ENCODE assay signal across 39 cellular contexts in genomic region chr12:29929295-29929694, GRCh38.
"Had no signal": no experiment of that assay in that cellular context is flagged by ENCODE, and none has a peak within 500 bp of the region (broad histone marks: within the 10 kb centered on the region; RNA-seq: fewer than 3 reads in every experiment).

No MANE protein-coding gene starts in this region.

- H3K9me3 ChIP-seq: ascending aorta had no signal

- H3K36me3 Mint-ChIP-seq: activated CD8-positive, alpha-beta memory T cell treated with anti-CD3 and anti-CD28 coated beads, Interleukin-2, amount 10 ng/mL, durations not matched to agents 7 days and 5 days; activated naive CD4-positive, alpha-beta T cell treated with anti-CD3 and anti-CD28 coated beads, Interleukin-2, amount 10 ng/mL, durations not matched to agents 7 days and 5 days; activated naive CD4-positive, alpha-beta T cell treated with anti-CD3 and anti-CD28 coated beads, Interleukin-2, amount 50 U/mL, for 24 hours; activated naive CD8-positive, alpha-beta T cell; activated naive CD8-positive, alpha-beta T cell treated with anti-CD3 and anti-CD28 coated beads, Interleukin-2, amount 10 ng/mL, durations not matched to agents 7 days and 5 days; brain; WTC11 had no signal

- DNase-seq: activated CD4-positive, alpha-beta memory T cell treated with anti-CD3 and anti-CD28 coated beads, Interleukin-2, amount 10 ng/mL, durations not matched to agents 7 days and 5 days; activated CD4-positive, alpha-beta T cell treated with anti-CD3 and anti-CD28 coated beads for 1 hour; activated CD4-positive, alpha-beta T cell treated with anti-CD3 and anti-CD28 coated beads for 36 hours; activated CD4-positive, alpha-beta T cell treated with anti-CD3 and anti-CD28 coated beads for 48 hours; activated CD4-positive, alpha-beta T cell treated with anti-CD3 and anti-CD28 coated beads, Interleukin-2, amount 10 ng/mL, durations not matched to agents 7 days and 5 days; activated CD4-positive, alpha-beta T cell treated with anti-CD3 and anti-CD28 coated beads, Interleukin-2, amount 50 U/mL, for 48 hours; activated CD4-positive, CD25-positive, alpha-beta regulatory T cell; activated CD8-positive, alpha-beta memory T cell treated with anti-CD3 and anti-CD28 coated beads for 24 hours; activated CD8-positive, alpha-beta memory T cell treated with anti-CD3 and anti-CD28 coated beads, Interleukin-2, amount 10 ng/mL, durations not matched to agents 7 days and 5 days; activated CD8-positive, alpha-beta memory T cell treated with anti-CD3 and anti-CD28 coated beads, Interleukin-2, amount 50 U/mL, for 48 hours; activated CD8-positive, alpha-beta T cell treated with anti-CD3 and anti-CD28 coated beads, Interleukin-2, amount 10 ng/mL, durations not matched to agents 7 days and 5 days; activated effector memory CD4-positive, alpha-beta T cell treated with Interleukin-2 at 50 U/mL for 16 hours; activated gamma-delta T cell; activated naive CD4-positive, alpha-beta T cell treated with anti-CD3 and anti-CD28 coated beads, Interleukin-2, amount 10 ng/mL, durations not matched to agents 7 days and 5 days; activated naive CD4-positive, alpha-beta T cell treated with Interleukin-2 at 50 U/mL for 16 hours; activated naive CD8-positive, alpha-beta T cell treated with anti-CD3 and anti-CD28 coated beads, Interleukin-2, amount 10 ng/mL, durations not matched to agents 7 days and 5 days; activated naive CD8-positive, alpha-beta T cell treated with anti-CD3 and anti-CD28 coated beads, Interleukin-2, amount 50 U/mL, for 24 hours; activated T-cell treated with anti-CD3 and anti-CD28 coated beads, Interleukin-2, amount 50 U/mL, for 24 hours; activated T-cell treated with anti-CD3 and anti-CD28 coated beads, Interleukin-2, amount 50 U/mL, for 48 hours; amygdala; anterior cingulate cortex; caudate nucleus; cerebellar nuclear complex; T-helper 2 cell; T-helper 9 cell; WERI-Rb-1 had no signal

- H3K27me3 ChIP-seq: ascending aorta, cardiac muscle cell had no signal

- H3K36me3 ChIP-seq: ascending aorta, cardiac muscle cell, WERI-Rb-1 had no signal

- H3K4me3 ChIP-seq: ascending aorta, cardiac muscle cell had no signal

- FAIRE-seq: bronchial epithelial cell, TTC549 had no signal

- H3K4me1 ChIP-seq: ascending aorta had no signal

- H3K4me1 Mint-ChIP-seq: activated CD4-positive, alpha-beta memory T cell treated with anti-CD3 and anti-CD28 coated beads, Interleukin-2, amount 10 ng/mL, durations not matched to agents 7 days and 5 days; activated CD4-positive, alpha-beta T cell treated with anti-CD3 and anti-CD28 coated beads for 36 hours; activated CD4-positive, alpha-beta T cell treated with anti-CD3 and anti-CD28 coated beads, Interleukin-2, amount 10 ng/mL, durations not matched to agents 7 days and 5 days; activated CD8-positive, alpha-beta memory T cell treated with anti-CD3 and anti-CD28 coated beads, Interleukin-2, amount 10 ng/mL, durations not matched to agents 7 days and 5 days; activated naive CD4-positive, alpha-beta T cell treated with anti-CD3 and anti-CD28 coated beads, Interleukin-2, amount 10 ng/mL, durations not matched to agents 7 days and 5 days; activated naive CD4-positive, alpha-beta T cell treated with anti-CD3 and anti-CD28 coated beads, Interleukin-2, amount 50 U/mL, for 24 hours; activated naive CD8-positive, alpha-beta T cell treated with anti-CD3 and anti-CD28 coated beads, Interleukin-2, amount 10 ng/mL, durations not matched to agents 7 days and 5 days; activated naive CD8-positive, alpha-beta T cell treated with anti-CD3 and anti-CD28 coated beads, Interleukin-2, amount 50 U/mL, for 24 hours; central memory CD8-positive, alpha-beta T cell had no signal

- H3K4me3 Mint-ChIP-seq: activated CD4-positive, alpha-beta memory T cell treated with anti-CD3 and anti-CD28 coated beads, Interleukin-2, amount 10 ng/mL, durations not matched to agents 7 days and 5 days; activated CD4-positive, alpha-beta T cell treated with anti-CD3 and anti-CD28 coated beads for 36 hours; activated CD4-positive, alpha-beta T cell treated with anti-CD3 and anti-CD28 coated beads, Interleukin-2, amount 10 ng/mL, durations not matched to agents 7 days and 5 days; activated CD8-positive, alpha-beta memory T cell treated with anti-CD3 and anti-CD28 coated beads, Interleukin-2, amount 10 ng/mL, durations not matched to agents 7 days and 5 days; activated CD8-positive, alpha-beta T cell treated with anti-CD3 and anti-CD28 coated beads, Interleukin-2, amount 10 ng/mL, durations not matched to agents 7 days and 5 days; activated naive CD4-positive, alpha-beta T cell treated with anti-CD3 and anti-CD28 coated beads, Interleukin-2, amount 10 ng/mL, durations not matched to agents 7 days and 5 days; activated naive CD4-positive, alpha-beta T cell treated with anti-CD3 and anti-CD28 coated beads, Interleukin-2, amount 50 U/mL, for 24 hours; activated naive CD8-positive, alpha-beta T cell; activated naive CD8-positive, alpha-beta T cell treated with anti-CD3 and anti-CD28 coated beads, Interleukin-2, amount 10 ng/mL, durations not matched to agents 7 days and 5 days; activated naive CD8-positive, alpha-beta T cell treated with anti-CD3 and anti-CD28 coated beads, Interleukin-2, amount 50 U/mL, for 24 hours; activated T-cell treated with anti-CD3 and anti-CD28 coated beads, Interleukin-2, amount 50 U/mL, for 24 hours; brain; central memory CD8-positive, alpha-beta T cell; T-helper 1 cell treated with Interleukin-12 subunit alpha and Interleukin-12 subunit beta and Interleukin-4 antibody, amounts not matched to agents 30 μg/mL and 1 μg/mL, for 36 hours; T-helper 2 cell treated with Interferon-gamma antibody and Interleukin-4, amounts not matched to agents 5 μg/mL and 100 μg/mL, for 36 hours; WTC11 had no signal

- ATAC-seq: activated CD4-positive, alpha-beta T cell treated with anti-CD3 and anti-CD28 coated beads for 36 hours; activated CD4-positive, CD25-positive, alpha-beta regulatory T cell treated with anti-CD3 and anti-CD28 coated beads, Interleukin-2, amount 50 U/mL, for 24 hours; activated CD8-positive, alpha-beta memory T cell treated with anti-CD3 and anti-CD28 coated beads, Interleukin-2, amount 10 ng/mL, durations not matched to agents 7 days and 5 days; activated CD8-positive, alpha-beta T cell treated with anti-CD3 and anti-CD28 coated beads, Interleukin-2, amount 10 ng/mL, durations not matched to agents 7 days and 5 days; activated naive CD8-positive, alpha-beta T cell treated with anti-CD3 and anti-CD28 coated beads, Interleukin-2, amount 50 U/mL, for 24 hours; WTC11 had no signal

- H3K27me3 Mint-ChIP-seq: activated CD4-positive, alpha-beta memory T cell treated with anti-CD3 and anti-CD28 coated beads, Interleukin-2, amount 10 ng/mL, durations not matched to agents 7 days and 5 days; activated CD4-positive, alpha-beta T cell treated with anti-CD3 and anti-CD28 coated beads for 36 hours; activated CD4-positive, alpha-beta T cell treated with anti-CD3 and anti-CD28 coated beads, Interleukin-2, amount 10 ng/mL, durations not matched to agents 7 days and 5 days; activated CD8-positive, alpha-beta memory T cell treated with anti-CD3 and anti-CD28 coated beads, Interleukin-2, amount 10 ng/mL, durations not matched to agents 7 days and 5 days; activated naive CD4-positive, alpha-beta T cell treated with anti-CD3 and anti-CD28 coated beads, Interleukin-2, amount 10 ng/mL, durations not matched to agents 7 days and 5 days; activated naive CD4-positive, alpha-beta T cell treated with anti-CD3 and anti-CD28 coated beads, Interleukin-2, amount 50 U/mL, for 24 hours; activated naive CD8-positive, alpha-beta T cell; activated naive CD8-positive, alpha-beta T cell treated with anti-CD3 and anti-CD28 coated beads, Interleukin-2, amount 10 ng/mL, durations not matched to agents 7 days and 5 days; activated naive CD8-positive, alpha-beta T cell treated with anti-CD3 and anti-CD28 coated beads, Interleukin-2, amount 50 U/mL, for 24 hours; activated T-cell treated with anti-CD3 and anti-CD28 coated beads, Interleukin-2, amount 50 U/mL, for 24 hours; central memory CD8-positive, alpha-beta T cell had no signal

- H3K27ac ChIP-seq: ascending aorta, cardiac muscle cell, WERI-Rb-1 had no signal

- H3K9me3 Mint-ChIP-seq: activated CD4-positive, alpha-beta memory T cell treated with anti-CD3 and anti-CD28 coated beads, Interleukin-2, amount 10 ng/mL, durations not matched to agents 7 days and 5 days; activated CD4-positive, alpha-beta T cell treated with anti-CD3 and anti-CD28 coated beads, Interleukin-2, amount 10 ng/mL, durations not matched to agents 7 days and 5 days; activated naive CD4-positive, alpha-beta T cell treated with anti-CD3 and anti-CD28 coated beads, Interleukin-2, amount 50 U/mL, for 24 hours; activated naive CD8-positive, alpha-beta T cell treated with anti-CD3 and anti-CD28 coated beads, Interleukin-2, amount 50 U/mL, for 24 hours; activated T-cell treated with anti-CD3 and anti-CD28 coated beads, Interleukin-2, amount 50 U/mL, for 24 hours; activated T-helper 2 cell treated with anti-CD3 and anti-CD28 coated beads, Interferon-gamma antibody, Interleukin-2, Interleukin-4, amounts not matched to agents 10 μg/mL and 5 μg/mL and 100 μg/mL, durations not matched to agents 14 hours and 24 hours and 36 hours; brain; T-helper 1 cell treated with Interleukin-12 subunit alpha and Interleukin-12 subunit beta and Interleukin-4 antibody, amounts not matched to agents 30 μg/mL and 1 μg/mL, for 36 hours; T-helper 2 cell treated with Interferon-gamma antibody and Interleukin-4, amounts not matched to agents 5 μg/mL and 100 μg/mL, for 36 hours had no signal

- H3K27ac Mint-ChIP-seq: activated CD4-positive, alpha-beta memory T cell treated with anti-CD3 and anti-CD28 coated beads, Interleukin-2, amount 10 ng/mL, durations not matched to agents 7 days and 5 days; activated CD4-positive, alpha-beta T cell treated with anti-CD3 and anti-CD28 coated beads for 36 hours; activated CD4-positive, alpha-beta T cell treated with anti-CD3 and anti-CD28 coated beads, Interleukin-2, amount 10 ng/mL, durations not matched to agents 7 days and 5 days; activated CD8-positive, alpha-beta memory T cell treated with anti-CD3 and anti-CD28 coated beads, Interleukin-2, amount 10 ng/mL, durations not matched to agents 7 days and 5 days; activated CD8-positive, alpha-beta T cell treated with anti-CD3 and anti-CD28 coated beads, Interleukin-2, amount 10 ng/mL, durations not matched to agents 7 days and 5 days; activated naive CD4-positive, alpha-beta T cell treated with anti-CD3 and anti-CD28 coated beads, Interleukin-2, amount 10 ng/mL, durations not matched to agents 7 days and 5 days; activated naive CD4-positive, alpha-beta T cell treated with anti-CD3 and anti-CD28 coated beads, Interleukin-2, amount 50 U/mL, for 24 hours; activated naive CD8-positive, alpha-beta T cell; activated naive CD8-positive, alpha-beta T cell treated with anti-CD3 and anti-CD28 coated beads, Interleukin-2, amount 10 ng/mL, durations not matched to agents 7 days and 5 days; activated naive CD8-positive, alpha-beta T cell treated with anti-CD3 and anti-CD28 coated beads, Interleukin-2, amount 50 U/mL, for 24 hours; activated T-cell treated with anti-CD3 and anti-CD28 coated beads, Interleukin-2, amount 50 U/mL, for 24 hours; activated T-helper 2 cell treated with anti-CD3 and anti-CD28 coated beads, Interferon-gamma antibody, Interleukin-2, Interleukin-4, amounts not matched to agents 10 μg/mL and 5 μg/mL and 100 μg/mL, durations not matched to agents 14 hours and 24 hours and 36 hours; brain; T-helper 1 cell treated with Interleukin-12 subunit alpha and Interleukin-12 subunit beta and Interleukin-4 antibody, amounts not matched to agents 30 μg/mL and 1 μg/mL, for 36 hours; T-helper 2 cell treated with Interferon-gamma antibody and Interleukin-4, amounts not matched to agents 5 μg/mL and 100 μg/mL, for 36 hours; WTC11 had no signal
